In the genomic region with DNA sequence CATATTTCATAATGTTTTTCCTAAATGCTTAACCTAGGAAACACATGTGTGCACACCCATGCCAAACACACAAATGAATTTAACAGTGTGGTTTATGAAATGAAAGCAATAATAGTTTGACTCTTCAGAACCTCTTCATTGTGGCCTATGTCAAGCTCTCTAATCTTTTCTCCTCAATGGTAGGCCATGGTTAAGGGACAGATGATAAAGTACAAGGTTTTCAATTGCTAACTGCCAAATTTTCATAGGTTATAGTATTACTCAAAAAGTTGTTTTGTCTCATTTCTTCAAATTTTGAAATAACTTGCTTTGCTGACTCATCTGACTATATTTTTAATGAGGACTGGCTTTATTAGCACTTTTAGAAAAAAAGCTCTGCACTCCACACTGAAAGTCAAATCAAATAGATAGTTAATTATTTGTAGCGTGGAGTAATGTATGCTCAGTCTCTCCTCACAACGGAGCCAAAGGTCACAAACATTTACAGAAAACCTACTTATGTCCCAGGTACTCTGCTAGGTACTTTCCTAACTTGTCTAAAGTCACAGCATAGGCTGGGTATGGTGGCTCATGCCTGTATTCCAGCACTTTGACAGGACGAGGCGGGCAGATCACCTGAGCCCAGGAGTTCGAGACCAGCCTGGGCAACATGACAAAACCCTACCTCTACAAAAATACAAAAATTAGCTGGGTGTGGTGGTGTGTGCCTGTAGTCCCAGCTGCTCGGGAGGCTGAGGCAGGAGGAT, we compare ENCODE assay signal across 18 cellular contexts. TPM values are rescaled to one million over a fixed set of nuclear protein-coding genes. Genes with fewer than 3 reads are reported as not detected.
"Had no signal": no experiment of that assay in that cellular context is flagged by ENCODE, and none has a peak within 500 bp of the region (broad histone marks: within the 10 kb centered on the region; RNA-seq: fewer than 3 reads in every experiment).

No MANE protein-coding gene starts in this region.

- H3K4me3 ChIP-seq: psoas muscle had no signal

- H3K27me3 ChIP-seq: foreskin keratinocyte had no signal

- H3K4me1 Mint-ChIP-seq: activated T-helper 17 cell treated with anti-CD3 and anti-CD28 coated beads, Interleukin-2, amount 50 U/mL, for 72 hours; stimulated activated effector memory CD8-positive, alpha-beta T cell treated with anti-CD3 and anti-CD28 coated beads, Interleukin-12 subunit alpha, Interleukin-12 subunit beta, amount 100 ng/mL, for 72 hours had no signal

- ATAC-seq: activated T-helper 17 cell treated with anti-CD3 and anti-CD28 coated beads, Interleukin-2, amount 50 U/mL, for 72 hours; effector memory CD8-positive, alpha-beta T cell; foreskin keratinocyte; psoas muscle; stimulated activated effector memory CD8-positive, alpha-beta T cell treated with anti-CD3 and anti-CD28 coated beads, Interleukin-12 subunit alpha, Interleukin-12 subunit beta, amount 100 ng/mL, for 72 hours; T-cell had no signal

- H3K27ac ChIP-seq: foreskin keratinocyte, psoas muscle had no signal

- H3K27me3 Mint-ChIP-seq: activated T-helper 17 cell treated with anti-CD3 and anti-CD28 coated beads, Interleukin-2, amount 50 U/mL, for 72 hours; effector memory CD8-positive, alpha-beta T cell; T-cell had no signal

- FAIRE-seq: urothelium cell line had no signal

- H3K4me3 Mint-ChIP-seq: activated T-helper 17 cell treated with anti-CD3 and anti-CD28 coated beads, Interleukin-2, amount 50 U/mL, for 72 hours; effector memory CD8-positive, alpha-beta T cell; stimulated activated effector memory CD8-positive, alpha-beta T cell treated with anti-CD3 and anti-CD28 coated beads, Interleukin-12 subunit alpha, Interleukin-12 subunit beta, amount 100 ng/mL, for 72 hours; T-cell had no signal

- H3K9me3 ChIP-seq: psoas muscle had no signal

- H3K9me3 Mint-ChIP-seq: activated T-helper 17 cell treated with anti-CD3 and anti-CD28 coated beads, Interleukin-2, amount 50 U/mL, for 72 hours; effector memory CD8-positive, alpha-beta T cell; stimulated activated effector memory CD8-positive, alpha-beta T cell treated with anti-CD3 and anti-CD28 coated beads, Interleukin-12 subunit alpha, Interleukin-12 subunit beta, amount 100 ng/mL, for 72 hours; T-cell had no signal

- DNase-seq: activated CD4-positive, CD25-positive, alpha-beta regulatory T cell treated with anti-CD3 and anti-CD28 coated beads, Interleukin-2, amount 50 U/mL, for 72 hours; activated naive CD4-positive, alpha-beta T cell treated with Interleukin-2 at 50 U/mL for 16 hours; activated T-cell treated with anti-CD3 and anti-CD28 coated beads for 4 hours; anterior cingulate cortex; dermis blood vessel endothelial cell; effector memory CD8-positive, alpha-beta T cell; foreskin keratinocyte; head of caudate nucleus; mesendoderm; psoas muscle; stimulated activated CD4-positive, alpha-beta T cell treated with anti-CD3 and anti-CD28 coated beads, Interleukin-12 subunit alpha, Interleukin-12 subunit beta, amount 100 ng/mL, for 4 hours; stimulated activated CD4-positive, alpha-beta T cell treated with anti-CD3 and anti-CD28 coated beads, Interleukin-2, amount 100 ng/mL, for 24 hours; T-cell; T1000 had no signal

RNA-seq across cellular contexts. Expression of a gene that starts 3.0 kb away (rescaled TPM):
- total RNA-seq: activated CD8-positive, alpha-beta memory T cell treated with anti-CD3 and anti-CD28 coated beads for 36 hours had no signal
